In the genomic region with DNA sequence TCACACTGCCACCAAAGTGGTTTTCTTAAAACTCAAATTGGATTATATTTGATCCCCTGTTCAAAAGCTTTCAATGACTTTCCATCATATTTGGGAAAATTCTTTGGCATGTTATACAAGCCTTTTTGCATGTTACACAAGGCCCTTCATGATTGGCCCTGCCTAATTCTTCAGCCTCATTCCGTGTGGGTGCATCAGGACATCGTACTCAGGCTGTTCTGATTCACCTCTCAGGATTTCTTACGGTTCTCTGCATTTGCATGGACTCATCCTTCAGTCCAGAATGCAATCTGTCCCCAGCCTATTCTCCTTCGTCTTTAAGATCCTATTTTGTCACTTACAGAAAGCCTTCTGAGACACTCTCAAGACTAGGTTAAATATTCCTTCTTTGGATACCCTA, we compare ENCODE assay signal across 17 cellular contexts.
"Had no signal": no experiment of that assay in that cellular context is flagged by ENCODE, and none has a peak within 500 bp of the region (broad histone marks: within the 10 kb centered on the region; RNA-seq: fewer than 3 reads in every experiment).

No MANE protein-coding gene starts in this region.

- ATAC-seq: activated CD8-positive, alpha-beta T cell treated with anti-CD3 and anti-CD28 coated beads for 36 hours; activated T-cell treated with anti-CD3 and anti-CD28 coated beads, Interleukin-2, amount 50 U/mL, for 4 hours; left lung; natural killer cell treated with Interleukin-12 subunit alpha and Interleukin-12 subunit beta and Interleukin-15 and Interleukin-18, amount 100 ng/mL, for 72 hours; T-cell had no signal

- H3K9me3 Mint-ChIP-seq: activated CD4-positive, alpha-beta T cell treated with anti-CD3 and anti-CD28 coated beads, Interleukin-2, amount 10 ng/mL, durations not matched to agents 24 days and 14 days; dendritic cell treated with granulocyte-macrophage colony-stimulating factor and Interleukin-4, amounts not matched to agents 40 ng/mL and 50 ng/mL, for 4 days; mesothelial cell of epicardium had no signal

- H3K36me3 Mint-ChIP-seq: mesothelial cell of epicardium; natural killer cell treated with Interleukin-12 subunit alpha and Interleukin-12 subunit beta and Interleukin-15 and Interleukin-18, amount 100 ng/mL, for 72 hours; T-cell had no signal

- DNase-seq: activated CD4-positive, alpha-beta T cell treated with anti-CD3 and anti-CD28 coated beads, Interleukin-2, amount 10 ng/mL, durations not matched to agents 24 days and 14 days; activated CD4-positive, CD25-positive, alpha-beta regulatory T cell; activated CD8-positive, alpha-beta T cell treated with anti-CD3 and anti-CD28 coated beads for 36 hours; activated naive CD4-positive, alpha-beta T cell treated with anti-CD3 and anti-CD28 coated beads for 36 hours; activated T-cell treated with anti-CD3 and anti-CD28 coated beads, Interleukin-2, amount 50 U/mL, for 4 hours; aorta; effector CD8-positive, alpha-beta T cell; left lung; nucleus accumbens; stimulated activated CD4-positive, alpha-beta T cell treated with anti-CD3 and anti-CD28 coated beads, Interleukin-2, amount 100 ng/mL, for 24 hours; stimulated activated naive CD4-positive, alpha-beta T cell treated with Interleukin-2 at 50 U/mL for 16 hours; T-cell; T-helper 9 cell; thyroid gland had no signal

- H3K27ac Mint-ChIP-seq: activated CD4-positive, alpha-beta T cell treated with anti-CD3 and anti-CD28 coated beads, Interleukin-2, amount 10 ng/mL, durations not matched to agents 24 days and 14 days; activated CD8-positive, alpha-beta T cell treated with anti-CD3 and anti-CD28 coated beads for 36 hours; activated naive CD4-positive, alpha-beta T cell treated with anti-CD3 and anti-CD28 coated beads for 36 hours; dendritic cell treated with granulocyte-macrophage colony-stimulating factor and Interleukin-4, amounts not matched to agents 40 ng/mL and 50 ng/mL, for 4 days; mesothelial cell of epicardium; natural killer cell treated with Interleukin-12 subunit alpha and Interleukin-12 subunit beta and Interleukin-15 and Interleukin-18, amount 100 ng/mL, for 72 hours; T-cell had no signal

- H3K4me1 Mint-ChIP-seq: activated CD4-positive, alpha-beta T cell treated with anti-CD3 and anti-CD28 coated beads, Interleukin-2, amount 10 ng/mL, durations not matched to agents 24 days and 14 days; T-cell had no signal

- H3K27me3 Mint-ChIP-seq: activated CD4-positive, alpha-beta T cell treated with anti-CD3 and anti-CD28 coated beads, Interleukin-2, amount 10 ng/mL, durations not matched to agents 24 days and 14 days; activated CD8-positive, alpha-beta T cell treated with anti-CD3 and anti-CD28 coated beads for 36 hours; natural killer cell treated with Interleukin-12 subunit alpha and Interleukin-12 subunit beta and Interleukin-15 and Interleukin-18, amount 100 ng/mL, for 72 hours had no signal

- H3K4me3 Mint-ChIP-seq: activated CD4-positive, alpha-beta T cell treated with anti-CD3 and anti-CD28 coated beads, Interleukin-2, amount 10 ng/mL, durations not matched to agents 24 days and 14 days; activated CD8-positive, alpha-beta T cell treated with anti-CD3 and anti-CD28 coated beads for 36 hours; activated naive CD4-positive, alpha-beta T cell treated with anti-CD3 and anti-CD28 coated beads for 36 hours; activated T-cell treated with anti-CD3 and anti-CD28 coated beads, Interleukin-2, amount 50 U/mL, for 4 hours; dendritic cell treated with granulocyte-macrophage colony-stimulating factor and Interleukin-4, amounts not matched to agents 40 ng/mL and 50 ng/mL, for 4 days; mesothelial cell of epicardium; natural killer cell treated with Interleukin-12 subunit alpha and Interleukin-12 subunit beta and Interleukin-15 and Interleukin-18, amount 100 ng/mL, for 72 hours; T-cell had no signal
